Comparison of ENCODE assay signal across 20 cellular contexts in genomic region chr10:125797999-125798662, GRCh38. TPM values are rescaled to one million over a fixed set of nuclear protein-coding genes. Genes with fewer than 3 reads are reported as not detected.
DNase-seq lines count a peak whose midpoint lies in the region; ATAC-seq and TF ChIP-seq lines count a peak whose summit lies in the region.
"Had no signal": no experiment of that assay in that cellular context is flagged by ENCODE, and none has a peak within 500 bp of the region (broad histone marks: within the 10 kb centered on the region; RNA-seq: fewer than 3 reads in every experiment).

No MANE protein-coding gene starts in this region.

- no peak for TF ChIP-seq CTCF in HEK293 (tag by site-specific recombination; IDR thresholded peaks at IDR 0.05)

- H3K36me3 Mint-ChIP-seq in T-helper 17 cell (ENCODE audit: low read depth) = peaks cover 10% of the 10 kb centered on the region

- H3K4me1 ChIP-seq in HEK293 (ENCODE audit: control insufficient read depth, insufficient read depth, low read length) = no peaks in the 10 kb centered on the region
- H3K4me1 ChIP-seq: Caco-2 had no signal

- POLR2A ChIA-PET in HEK293 (lab: Yijun Ruan, JAX) = no interaction called here

- no peak overlapping the region for H3K27ac ChIP-seq in HEK293 (ENCODE audit: extremely low read depth, low read depth, low read length)
- H3K27ac ChIP-seq: KMS-11 had no signal

- H3K36me3 ChIP-seq in HEK293 (ENCODE audit: control insufficient read depth in 2 of 2, insufficient read depth in 1 of 2, low read length in 2 of 2) = peaks cover 5 to 80% of the 10 kb centered on the region in 2 experiments

- H3K27me3 Mint-ChIP-seq in T-helper 17 cell = no peaks in the 10 kb centered on the region

- peak; percentile 6 for DNase-seq in DMS153 (lab: John Stamatoyannopoulos, UW)
- no peak for DNase-seq in T-helper 17 cell
- DNase-seq in mucosa of gallbladder (ENCODE audit: low spot score) = peak; percentile 24
- DNase-seq in central memory CD4-positive, alpha-beta T cell = no peak
- no peak for DNase-seq in foreskin melanocyte
- DNase-seq in ecto neural progenitor cell (ENCODE audit: low spot score) = no peak
- DNase-seq: Caco-2, H7, NCI-H1417 treated with DMSO at 0.1 percent for 48 hours, NCI-H187 treated with DMSO at 0.1 percent for 48 hours, NCI-H774, SHP77, SK-N-SH had no signal

- H3K4me3 Mint-ChIP-seq in T-helper 17 cell = no peak overlapping the region
- H3K4me3 Mint-ChIP-seq: CD14-positive monocyte had no signal

- H3K4me1 Mint-ChIP-seq in T-helper 17 cell = peaks cover 4% of the 10 kb centered on the region
- H3K4me1 Mint-ChIP-seq: CD14-positive monocyte had no signal

- no peaks in the 10 kb centered on the region for H3K9me3 ChIP-seq in HEK293 (ENCODE audit: control insufficient read depth, insufficient read depth, low read depth, low read length)
- H3K9me3 ChIP-seq in T-helper 17 cell (ENCODE audit: control insufficient read depth, low read length, poor library complexity, severe bottlenecking) = no peaks in the 10 kb centered on the region
- H3K9me3 ChIP-seq: Caco-2, SK-N-SH had no signal

- CTCF ChIA-PET in HEK293 (lab: Yijun Ruan, JAX) = no interaction called here

- H3K27ac Mint-ChIP-seq in T-helper 17 cell = peak overlapping the region; percentile 11

- no peak overlapping the region for H3K4me3 ChIP-seq in HEK293 (ENCODE audit: low read depth, low read length)

- ATAC-seq in T-helper 17 cell (no peak), GM21423 (IDR thresholded peaks at IDR 0.05; ENCODE audit: unreplicated experiment) (no peak)

TF ChIP-seq in HEK293, 187 proteins besides CTCF, POLR2A, EP300 and RAD21:
- TF ChIP-seq ZNF423 (tag by site-specific recombination; IDR thresholded peaks at IDR 0.05) (no peak), ZNF777 (tag by site-specific recombination; IDR thresholded peaks at IDR 0.05; ENCODE audit: borderline replicate concordance) (no peak), EGR2 (tag by site-specific recombination; IDR thresholded peaks at IDR 0.05; ENCODE audit: low read depth) (0 out of 2 replicates have a peak, but pooled peaks have one; percentile 25), IKZF3 (tag by site-specific recombination; IDR thresholded peaks at IDR 0.05) (no peak)

RNA-seq across cellular contexts. Expression of gene MMP21, which starts 22.5 kb away (rescaled TPM):
- total RNA-seq in T-helper 17 cell (under 1 TPM; 0.29 to 0.42 TPM), mucosa of gallbladder (0.17 TPM)
- total RNA-seq: Caco-2, H7, HT-29, NCI-H460, RPMI7951 had no signal

RNA-seq across cellular contexts. Expression of gene UROS, which starts 24.9 kb away (rescaled TPM):
- total RNA-seq in T-helper 17 cell = 10 to 100 TPM; 29.0 to 30.7 TPM
- 36.1 TPM for total RNA-seq in mucosa of gallbladder

RNA-seq across cellular contexts. Expression of gene BCCIP, which starts 25.2 kb away (rescaled TPM):
- total RNA-seq in T-helper 17 cell (10 to 100 TPM; 43.2 to 44.9 TPM), mucosa of gallbladder (40.7 TPM)

Comparison
In these comparisons a context has a peak if more than half of its experiments do, and no peak if none do; other contexts are left out.
1. DNase-seq: peak in DMS153 (single experiment) and mucosa of gallbladder (single experiment); none in T-helper 17 cell (0 of 3), central memory CD4-positive, alpha-beta T cell (single experiment), foreskin melanocyte (single experiment) and ecto neural progenitor cell (single experiment).